ENCODE assay signal across 20 cellular contexts in genomic region chr11:129967996-129968395, GRCh38.
"Had no signal": no experiment of that assay in that cellular context is flagged by ENCODE, and none has a peak within 500 bp of the region (broad histone marks: within the 10 kb centered on the region; RNA-seq: fewer than 3 reads in every experiment).

No MANE protein-coding gene starts in this region.

- H3K27ac ChIP-seq: gastrocnemius medialis, heart right ventricle, neural progenitor cell, pancreas, stomach, thoracic aorta had no signal

- H3K4me2 ChIP-seq: neural progenitor cell had no signal

- H3K36me3 ChIP-seq: gastrocnemius medialis, heart right ventricle, neural progenitor cell, pancreas, stomach, thoracic aorta had no signal

- H3K36me3 Mint-ChIP-seq: activated naive CD4-positive, alpha-beta T cell treated with anti-CD3 and anti-CD28 coated beads, Interleukin-2, amount 50 U/mL, for 72 hours had no signal

- DNase-seq: activated B cell treated with CpG ODN at 0.5 μM for 24 hours; activated CD4-positive, alpha-beta T cell treated with anti-CD3 and anti-CD28 coated beads, Interleukin-2, amount 10 ng/mL, durations not matched to agents 24 days and 14 days; activated CD8-positive, alpha-beta memory T cell treated with anti-CD3 and anti-CD28 coated beads, Interleukin-2, amount 50 U/mL, for 4 hours; activated CD8-positive, alpha-beta T cell treated with anti-CD3 and anti-CD28 coated beads, Interleukin-2, amount 10 ng/mL, durations not matched to agents 7 days and 5 days; activated gamma-delta T cell; activated T-cell treated with anti-CD3 and anti-CD28 coated beads, Interleukin-2, amount 50 U/mL, for 48 hours; dermis blood vessel endothelial cell; effector memory CD8-positive, alpha-beta T cell; erythroblast; gastrocnemius medialis; heart right ventricle; pancreas; stimulated activated CD4-positive, alpha-beta T cell treated with anti-CD3 and anti-CD28 coated beads, Interleukin-12 subunit alpha, Interleukin-12 subunit beta, amount 100 ng/mL, for 4 hours; stimulated activated CD4-positive, alpha-beta T cell treated with anti-CD3 and anti-CD28 coated beads, Interleukin-2, amount 100 ng/mL, for 24 hours; stomach had no signal

- H3K27me3 ChIP-seq: gastrocnemius medialis, heart right ventricle, neural progenitor cell, pancreas, stomach had no signal

- H3K4me3 Mint-ChIP-seq: activated B cell treated with CpG ODN at 0.5 μM for 24 hours; activated CD4-positive, alpha-beta T cell treated with anti-CD3 and anti-CD28 coated beads, Interleukin-2, amount 10 ng/mL, durations not matched to agents 24 days and 14 days; activated CD8-positive, alpha-beta T cell treated with anti-CD3 and anti-CD28 coated beads, Interleukin-2, amount 10 ng/mL, durations not matched to agents 7 days and 5 days; effector memory CD8-positive, alpha-beta T cell; neural progenitor cell; T-helper 2 cell treated with Interferon-gamma antibody and Interleukin-4, amounts not matched to agents 5 μg/mL and 100 μg/mL, for 36 hours had no signal

- H3K9ac ChIP-seq: neural progenitor cell had no signal

- H3K4me3 ChIP-seq: gastrocnemius medialis, heart right ventricle, neural progenitor cell, pancreas, stomach, thoracic aorta had no signal

- ATAC-seq: activated CD8-positive, alpha-beta T cell treated with anti-CD3 and anti-CD28 coated beads, Interleukin-2, amount 10 ng/mL, durations not matched to agents 7 days and 5 days; activated naive CD4-positive, alpha-beta T cell treated with anti-CD3 and anti-CD28 coated beads, Interleukin-2, amount 50 U/mL, for 72 hours; effector memory CD8-positive, alpha-beta T cell; gastrocnemius medialis; heart right ventricle; left lobe of liver had no signal

- H3K27me3 Mint-ChIP-seq: effector memory CD8-positive, alpha-beta T cell had no signal

- H3K9me3 ChIP-seq: gastrocnemius medialis, heart right ventricle, pancreas, stomach, thoracic aorta had no signal

- H3K9me3 Mint-ChIP-seq: activated B cell treated with CpG ODN at 0.5 μM for 24 hours; activated CD4-positive, alpha-beta T cell treated with anti-CD3 and anti-CD28 coated beads, Interleukin-2, amount 10 ng/mL, durations not matched to agents 24 days and 14 days; activated naive CD4-positive, alpha-beta T cell treated with anti-CD3 and anti-CD28 coated beads, Interleukin-2, amount 50 U/mL, for 72 hours; effector memory CD8-positive, alpha-beta T cell; neural progenitor cell; T-helper 2 cell treated with Interferon-gamma antibody and Interleukin-4, amounts not matched to agents 5 μg/mL and 100 μg/mL, for 36 hours had no signal

- H2AFZ ChIP-seq: neural progenitor cell had no signal

- H3K27ac Mint-ChIP-seq: activated B cell treated with CpG ODN at 0.5 μM for 24 hours; activated CD4-positive, alpha-beta T cell treated with anti-CD3 and anti-CD28 coated beads, Interleukin-2, amount 10 ng/mL, durations not matched to agents 24 days and 14 days; activated CD8-positive, alpha-beta T cell treated with anti-CD3 and anti-CD28 coated beads, Interleukin-2, amount 10 ng/mL, durations not matched to agents 7 days and 5 days; neural progenitor cell; T-helper 2 cell treated with Interferon-gamma antibody and Interleukin-4, amounts not matched to agents 5 μg/mL and 100 μg/mL, for 36 hours had no signal

- H3K4me1 ChIP-seq: gastrocnemius medialis, pancreas had no signal
